ENCODE assay signal across 30 cellular contexts in genomic region chr5:97443740-97444139, GRCh38.
"Had no signal": no experiment of that assay in that cellular context is flagged by ENCODE, and none has a peak within 500 bp of the region (broad histone marks: within the 10 kb centered on the region; RNA-seq: fewer than 3 reads in every experiment).

No MANE protein-coding gene starts in this region.

- H3K4me3 ChIP-seq: adrenal gland, ascending aorta, body of pancreas, breast epithelium, cardiac muscle cell had no signal

- DNase-seq: activated effector memory CD4-positive, alpha-beta T cell treated with anti-CD3 and anti-CD28 coated beads, Interleukin-2, amount 50 U/mL, for 16 hours; activated effector memory CD4-positive, alpha-beta T cell treated with Interleukin-2 at 50 U/mL for 16 hours; activated gamma-delta T cell; activated gamma-delta T cell treated with Interleukin-2 at 50 U/mL for 16 hours; activated naive CD4-positive, alpha-beta T cell; activated naive CD4-positive, alpha-beta T cell treated with anti-CD3 and anti-CD28 coated beads for 36 hours; activated naive CD4-positive, alpha-beta T cell treated with anti-CD3 and anti-CD28 coated beads, Interleukin-2, amount 10 ng/mL, durations not matched to agents 7 days and 5 days; activated naive CD4-positive, alpha-beta T cell treated with anti-CD3 and anti-CD28 coated beads, Interleukin-2, amount 50 U/mL, for 16 hours; activated naive CD4-positive, alpha-beta T cell treated with Interleukin-2 at 50 U/mL for 16 hours; activated naive CD8-positive, alpha-beta T cell treated with anti-CD3 and anti-CD28 coated beads for 36 hours; activated naive CD8-positive, alpha-beta T cell treated with anti-CD3 and anti-CD28 coated beads, Interleukin-2, amount 10 ng/mL, durations not matched to agents 7 days and 5 days; activated naive CD8-positive, alpha-beta T cell treated with anti-CD3 and anti-CD28 coated beads, Interleukin-2, amount 50 U/mL, for 24 hours; activated T-cell treated with anti-CD3 and anti-CD28 coated beads, Interleukin-2, amount 50 U/mL, for 1 hour; activated T-cell treated with anti-CD3 and anti-CD28 coated beads, Interleukin-2, amount 50 U/mL, for 24 hours; activated T-cell treated with anti-CD3 and anti-CD28 coated beads, Interleukin-2, amount 50 U/mL, for 4 hours; activated T-cell treated with anti-CD3 and anti-CD28 coated beads, Interleukin-2, amount 50 U/mL, for 48 hours; activated T-cell treated with anti-CD3 and anti-CD28 coated beads, Interleukin-2, amount 50 U/mL, for 72 hours; adrenal gland; amniotic stem cell; amygdala; anterior cingulate cortex; aorta; body of pancreas; brain microvascular endothelial cell; caudate nucleus; central memory CD4-positive, alpha-beta T cell; cerebellar nuclear complex had no signal

- H3K36me3 ChIP-seq: adrenal gland, ascending aorta, brain microvascular endothelial cell, breast epithelium, cardiac muscle cell had no signal

- H3K27me3 ChIP-seq: adrenal gland, ascending aorta, body of pancreas, brain microvascular endothelial cell, breast epithelium, cardiac muscle cell had no signal

- H3K27ac ChIP-seq: adrenal gland, ascending aorta, body of pancreas, brain microvascular endothelial cell, breast epithelium, cardiac muscle cell had no signal

- H3K4me1 ChIP-seq: adrenal gland, ascending aorta, body of pancreas, breast epithelium had no signal

- H3K9me3 ChIP-seq: adrenal gland had no signal
